ENCODE assay signal across 14 cellular contexts in genomic region chr2:25000503-25001328, GRCh38. TPM values are rescaled to one million over a fixed set of nuclear protein-coding genes. Genes with fewer than 3 reads are reported as not detected.
A peak's percentile ranks its signal among the peaks of the same experiment; 100 is the strongest.
DNase-seq lines count a peak whose midpoint lies in the region; TF ChIP-seq lines count a peak whose summit lies in the region.
"Had no signal": no experiment of that assay in that cellular context is flagged by ENCODE, and none has a peak within 500 bp of the region (broad histone marks: within the 10 kb centered on the region; RNA-seq: fewer than 3 reads in every experiment).

No MANE protein-coding gene starts in this region.

- no peaks in the 10 kb centered on the region for H4K20me1 ChIP-seq in neural progenitor cell (ENCODE audit: low read depth)

- H3K27ac Mint-ChIP-seq in chondrocyte (ENCODE audit: unreplicated experiment) (peak overlapping the region; percentile 34), neural progenitor cell (no peak overlapping the region)
- H3K27ac Mint-ChIP-seq in activated naive CD4-positive, alpha-beta T cell treated with anti-CD3 and anti-CD28 coated beads, Interleukin-2, amount 10 ng/mL, durations not matched to agents 7 days and 5 days = no peak overlapping the region
- H3K27ac Mint-ChIP-seq: stimulated activated memory B cell treated with anti-CD40 and anti-IgM and Interleukin-4, amounts not matched to agents 10 μg/mL and 1 μg/mL and 100 μg/mL, for 72 hours had no signal

- H3K4me3 ChIP-seq in MG63 = no peak overlapping the region
- no peak overlapping the region for H3K4me3 ChIP-seq in neural progenitor cell

- DNase-seq in AG20443 (ENCODE audit: low spot score) (peak; percentile 57), MG63 (peak; percentile 29), chondrocyte (ENCODE audit: low spot score) (no peak), neural progenitor cell (ENCODE audit: low spot score) (no peak), GDM1 (lab: John Stamatoyannopoulos, UW) (no peak), GM13976 (ENCODE audit: low spot score) (no peak), HPDE6-E6E7 (ENCODE audit: extremely low spot score) (no peak)
- DNase-seq in activated naive CD4-positive, alpha-beta T cell treated with anti-CD3 and anti-CD28 coated beads, Interleukin-2, amount 10 ng/mL, durations not matched to agents 7 days and 5 days = no peak
- DNase-seq: activated naive CD4-positive, alpha-beta T cell treated with anti-CD3 and anti-CD28 coated beads, Interleukin-2, amount 50 U/mL, for 16 hours; midbrain; NCI-H1436; Right ventricle myocardium superior; stimulated activated CD4-positive, alpha-beta T cell treated with anti-CD3 and anti-CD28 coated beads, Interleukin-4, amount 100 ng/mL, for 24 hours had no signal

- H3K9me3 Mint-ChIP-seq in chondrocyte (ENCODE audit: low read depth) = no peaks in the 10 kb centered on the region
- no peaks in the 10 kb centered on the region for H3K9me3 Mint-ChIP-seq in neural progenitor cell
- no peaks in the 10 kb centered on the region for H3K9me3 Mint-ChIP-seq in activated naive CD4-positive, alpha-beta T cell treated with anti-CD3 and anti-CD28 coated beads, Interleukin-2, amount 10 ng/mL, durations not matched to agents 7 days and 5 days
- H3K9me3 Mint-ChIP-seq: stimulated activated memory B cell treated with anti-CD40 and anti-IgM and Interleukin-4, amounts not matched to agents 10 μg/mL and 1 μg/mL and 100 μg/mL, for 72 hours had no signal

- no peaks in the 10 kb centered on the region for H3K27me3 ChIP-seq in MG63
- H3K27me3 ChIP-seq in neural progenitor cell = no peaks in the 10 kb centered on the region

- H3K9me3 ChIP-seq in MG63 = no peaks in the 10 kb centered on the region
- no peaks in the 10 kb centered on the region for H3K9me3 ChIP-seq in neural progenitor cell (ENCODE audit: low read depth)

- no peaks in the 10 kb centered on the region for H3F3A ChIP-seq in neural progenitor cell (ENCODE audit: low read depth)

- H3K27me3 Mint-ChIP-seq in chondrocyte (ENCODE audit: low read depth) (peaks cover 3% of the 10 kb centered on the region), neural progenitor cell (ENCODE audit: insufficient read depth, low read depth) (peaks cover 3% of the 10 kb centered on the region)
- H3K27me3 Mint-ChIP-seq in activated naive CD4-positive, alpha-beta T cell treated with anti-CD3 and anti-CD28 coated beads, Interleukin-2, amount 10 ng/mL, durations not matched to agents 7 days and 5 days = peaks cover 15% of the 10 kb centered on the region

- in situ Hi-C loops in GM13976 (cut with MboI; ENCODE audit: low sequenced_read_pairs, unreplicated experiment) = no loop called here

- no peak overlapping the region for H3K9ac ChIP-seq in neural progenitor cell

- H3K4me1 Mint-ChIP-seq in chondrocyte (ENCODE audit: low read depth) = peaks cover 23% of the 10 kb centered on the region
- peaks cover 7% of the 10 kb centered on the region for H3K4me1 Mint-ChIP-seq in neural progenitor cell
- no peaks in the 10 kb centered on the region for H3K4me1 Mint-ChIP-seq in activated naive CD4-positive, alpha-beta T cell treated with anti-CD3 and anti-CD28 coated beads, Interleukin-2, amount 10 ng/mL, durations not matched to agents 7 days and 5 days
- H3K4me1 Mint-ChIP-seq: stimulated activated memory B cell treated with anti-CD40 and anti-IgM and Interleukin-4, amounts not matched to agents 10 μg/mL and 1 μg/mL and 100 μg/mL, for 72 hours had no signal

- H3K79me2 ChIP-seq in neural progenitor cell (ENCODE audit: low read depth) = no peaks in the 10 kb centered on the region

- no peak for TF ChIP-seq CTCF in chondrocyte (IDR thresholded peaks at IDR 0.05)
- no peak for TF ChIP-seq CTCF in neural progenitor cell (IDR thresholded peaks at IDR 0.05)
- TF ChIP-seq CTCF in GM13976 (IDR thresholded peaks at IDR 0.05; ENCODE audit: borderline replicate concordance, control extremely low read depth, extremely low read depth, insufficient read depth, missing control alignments) = no peak

- H3K36me3 Mint-ChIP-seq in chondrocyte (ENCODE audit: low read depth) = peaks cover 2% of the 10 kb centered on the region
- no peaks in the 10 kb centered on the region for H3K36me3 Mint-ChIP-seq in neural progenitor cell
- H3K36me3 Mint-ChIP-seq in activated naive CD4-positive, alpha-beta T cell treated with anti-CD3 and anti-CD28 coated beads, Interleukin-2, amount 10 ng/mL, durations not matched to agents 7 days and 5 days = no peaks in the 10 kb centered on the region

- H3K36me3 ChIP-seq in MG63 (no peaks in the 10 kb centered on the region), neural progenitor cell (no peaks in the 10 kb centered on the region)

- no peak overlapping the region for H3K27ac ChIP-seq in neural progenitor cell

- CTCF ChIA-PET in activated naive CD4-positive, alpha-beta T cell treated with anti-CD3 and anti-CD28 coated beads, Interleukin-2, amount 10 ng/mL, durations not matched to agents 7 days and 5 days (lab: Charles Lee) = no interaction called here

- H3K4me3 Mint-ChIP-seq in chondrocyte (ENCODE audit: unreplicated experiment) (no peak overlapping the region), neural progenitor cell (no peak overlapping the region)
- no peak overlapping the region for H3K4me3 Mint-ChIP-seq in activated naive CD4-positive, alpha-beta T cell treated with anti-CD3 and anti-CD28 coated beads, Interleukin-2, amount 10 ng/mL, durations not matched to agents 7 days and 5 days
- H3K4me3 Mint-ChIP-seq: stimulated activated memory B cell treated with anti-CD40 and anti-IgM and Interleukin-4, amounts not matched to agents 10 μg/mL and 1 μg/mL and 100 μg/mL, for 72 hours had no signal

- no peaks in the 10 kb centered on the region for H3K4me1 ChIP-seq in neural progenitor cell

- peak overlapping the region; percentile 39 for H2AFZ ChIP-seq in neural progenitor cell (replicated peaks)

- H3K4me2 ChIP-seq in neural progenitor cell = no peak overlapping the region

RNA-seq across cellular contexts. Expression of gene DNAJC27, which starts 29.0 kb away (rescaled TPM):
- total RNA-seq in MG63 (2014; rRNA removed; shearing (Covaris generic); ENCODE audit: low replicate concordance) = 0.59 and 0.96 TPM in 2 replicates
- total RNA-seq in chondrocyte (3.8 to 4.9 TPM (median 4.0 TPM) in 3 replicates), neural progenitor cell (ENCODE audit: low replicate concordance) (11.0 and 19.1 TPM in 2 replicates)

RNA-seq across cellular contexts. Expression of gene EFR3B, which starts 41.2 kb away (rescaled TPM):
- total RNA-seq in MG63 (2014; rRNA removed; shearing (Covaris generic); ENCODE audit: low replicate concordance) = 0.17 and 0.43 TPM in 2 replicates
- total RNA-seq in chondrocyte (2.1 to 6.1 TPM (median 2.4 TPM) in 3 replicates), neural progenitor cell (ENCODE audit: low replicate concordance) (17.2 and 21.2 TPM in 2 replicates)

Comparison
In these comparisons a context has a peak if more than half of its experiments do, and no peak if none do; other contexts are left out.
1. DNase-seq: peak in AG20443 (single experiment) and MG63 (single experiment); none in chondrocyte (single experiment), neural progenitor cell (single experiment), activated naive CD4-positive, alpha-beta T cell treated with anti-CD3 and anti-CD28 coated beads, Interleukin-2, amount 10 ng/mL, durations not matched to agents 7 days and 5 days (single experiment), GDM1 (single experiment), GM13976 (single experiment) and HPDE6-E6E7 (single experiment).